In genomic region chr11:73249858-73250773, GRCh38 we compare ENCODE assay signal across 13 cellular contexts. TPM values are rescaled to one million over a fixed set of nuclear protein-coding genes. Genes with fewer than 3 reads are reported as not detected.
DNase-seq lines count a peak whose midpoint lies in the region; ATAC-seq and TF ChIP-seq lines count a peak whose summit lies in the region.
"Had no signal": no experiment of that assay in that cellular context is flagged by ENCODE, and none has a peak within 500 bp of the region (broad histone marks: within the 10 kb centered on the region; RNA-seq: fewer than 3 reads in every experiment).

No MANE protein-coding gene starts in this region.

- intact Hi-C loops in posterior vena cava (cut with DNase I): loop anchor here in 1 of 2 donors (10.0 kb wide), 1 partner anchor 425 kb away; no protein-coding TSS in a partner anchor

- TF ChIP-seq CTCF in KMS-11 (conservative IDR thresholded peaks at IDR 0.05; ENCODE audit: low read depth, low read length): 0 out of 2 replicates have a peak, but pooled peaks have one; percentile 19

- H3K36me3 Mint-ChIP-seq in activated CD4-positive, alpha-beta T cell treated with anti-CD3 and anti-CD28 coated beads, Interleukin-2, amount 10 ng/mL, durations not matched to agents 7 days and 5 days (ENCODE audit: low read depth): no peaks in the 10 kb centered on the region
- H3K36me3 Mint-ChIP-seq in activated CD8-positive, alpha-beta T cell treated with anti-CD3 and anti-CD28 coated beads, Interleukin-2, amount 10 ng/mL, durations not matched to agents 7 days and 5 days (ENCODE audit: low read depth): no peaks in the 10 kb centered on the region

- peaks cover 10% of the 10 kb centered on the region for H3K4me1 Mint-ChIP-seq in activated CD4-positive, alpha-beta T cell treated with anti-CD3 and anti-CD28 coated beads, Interleukin-2, amount 10 ng/mL, durations not matched to agents 7 days and 5 days
- H3K4me1 Mint-ChIP-seq in activated CD8-positive, alpha-beta T cell treated with anti-CD3 and anti-CD28 coated beads, Interleukin-2, amount 10 ng/mL, durations not matched to agents 7 days and 5 days (ENCODE audit: low read depth): peaks cover 16% of the 10 kb centered on the region

- peak; percentile 27 for DNase-seq in activated CD4-positive, alpha-beta T cell treated with anti-CD3 and anti-CD28 coated beads, Interleukin-2, amount 10 ng/mL, durations not matched to agents 7 days and 5 days
- no peak for DNase-seq in activated CD4-positive, alpha-beta T cell treated with anti-CD3 and anti-CD28 coated beads for 1 hour
- peak; percentile 24 for DNase-seq in activated CD8-positive, alpha-beta T cell treated with anti-CD3 and anti-CD28 coated beads, Interleukin-2, amount 10 ng/mL, durations not matched to agents 7 days and 5 days
- DNase-seq in posterior vena cava (ENCODE audit: low spot score): peak; percentile 31
- no peak for DNase-seq in ureter (ENCODE audit: low spot score)
- no peak for DNase-seq in HEK293T (ENCODE audit: extremely low spot score)
- DNase-seq in hepatic stellate cell (ENCODE audit: low spot score): no peak
- DNase-seq: ACHN, NCI-H2081, uterus had no signal

- peaks cover 53% of the 10 kb centered on the region for H3K4me1 ChIP-seq in KMS-11 (ENCODE audit: low read depth, poor library complexity, severe bottlenecking)
- H3K4me1 ChIP-seq: parathyroid adenoma, uterus had no signal

- no peaks in the 10 kb centered on the region for H3K79me2 ChIP-seq in KMS-11 (ENCODE audit: insufficient read depth, low read depth)
- H3K79me2 ChIP-seq: parathyroid adenoma had no signal

- peak overlapping the region; percentile 84 for H3K4me2 ChIP-seq in KMS-11

- no peaks in the 10 kb centered on the region for H3K9me3 Mint-ChIP-seq in activated CD4-positive, alpha-beta T cell treated with anti-CD3 and anti-CD28 coated beads, Interleukin-2, amount 10 ng/mL, durations not matched to agents 7 days and 5 days
- H3K9me3 Mint-ChIP-seq in activated CD8-positive, alpha-beta T cell treated with anti-CD3 and anti-CD28 coated beads, Interleukin-2, amount 10 ng/mL, durations not matched to agents 7 days and 5 days (ENCODE audit: insufficient read depth): no peaks in the 10 kb centered on the region

- H3K27me3 Mint-ChIP-seq in activated CD4-positive, alpha-beta T cell treated with anti-CD3 and anti-CD28 coated beads, Interleukin-2, amount 10 ng/mL, durations not matched to agents 7 days and 5 days: peaks cover 1% of the 10 kb centered on the region
- peaks cover 6% of the 10 kb centered on the region for H3K27me3 Mint-ChIP-seq in activated CD8-positive, alpha-beta T cell treated with anti-CD3 and anti-CD28 coated beads, Interleukin-2, amount 10 ng/mL, durations not matched to agents 7 days and 5 days (ENCODE audit: low read depth)

- H2AFZ ChIP-seq in KMS-11 (ENCODE audit: low read depth): peak overlapping the region; percentile 55
- H2AFZ ChIP-seq: parathyroid adenoma had no signal

- peak overlapping the region; percentile 95 for H3K27ac ChIP-seq in KMS-11
- H3K27ac ChIP-seq: parathyroid adenoma, uterus had no signal

- H3K36me3 ChIP-seq in KMS-11 (ENCODE audit: insufficient read depth): no peaks in the 10 kb centered on the region; the same call in 1 of the 2 replicates
- H3K36me3 ChIP-seq: uterus had no signal

- ATAC-seq in activated CD8-positive, alpha-beta T cell treated with anti-CD3 and anti-CD28 coated beads, Interleukin-2, amount 10 ng/mL, durations not matched to agents 7 days and 5 days: peak; percentile 65
- ATAC-seq: Panc1 had no signal

- H3K27me3 ChIP-seq in KMS-11 (ENCODE audit: insufficient read depth, low read depth): no peaks in the 10 kb centered on the region
- H3K27me3 ChIP-seq: uterus had no signal

- no peak overlapping the region for H3K27ac Mint-ChIP-seq in activated CD4-positive, alpha-beta T cell treated with anti-CD3 and anti-CD28 coated beads, Interleukin-2, amount 10 ng/mL, durations not matched to agents 7 days and 5 days
- H3K27ac Mint-ChIP-seq in activated CD8-positive, alpha-beta T cell treated with anti-CD3 and anti-CD28 coated beads, Interleukin-2, amount 10 ng/mL, durations not matched to agents 7 days and 5 days: no peak overlapping the region

- H3K9ac ChIP-seq in KMS-11: peak overlapping the region; percentile 31; the same call in 1 of the 2 replicates
- H3K9ac ChIP-seq: parathyroid adenoma had no signal

- POLR2A ChIA-PET in activated CD4-positive, alpha-beta T cell treated with anti-CD3 and anti-CD28 coated beads, Interleukin-2, amount 10 ng/mL, durations not matched to agents 7 days and 5 days (lab: Charles Lee): no interaction called here
- POLR2A ChIA-PET in activated CD8-positive, alpha-beta T cell treated with anti-CD3 and anti-CD28 coated beads, Interleukin-2, amount 10 ng/mL, durations not matched to agents 7 days and 5 days (lab: Charles Lee): interaction anchor here (0.6 to 0.7 kb wide), 2 partner anchors 262 to 352 kb away, joined by 3 read pairs; no protein-coding TSS in a partner anchor
- POLR2A ChIA-PET in HEK293T (lab: Yijun Ruan, JAX): no interaction called here

- CTCF ChIA-PET in activated CD4-positive, alpha-beta T cell treated with anti-CD3 and anti-CD28 coated beads, Interleukin-2, amount 10 ng/mL, durations not matched to agents 7 days and 5 days (lab: Charles Lee): no interaction called here
- CTCF ChIA-PET in activated CD8-positive, alpha-beta T cell treated with anti-CD3 and anti-CD28 coated beads, Interleukin-2, amount 10 ng/mL, durations not matched to agents 7 days and 5 days (lab: Charles Lee): no interaction called here
- CTCF ChIA-PET in HEK293T (lab: Yijun Ruan, JAX): no interaction called here

- H3K4me3 ChIP-seq in KMS-11 (IDR thresholded peaks at IDR 0.05; ENCODE audit: insufficient read depth, low read depth, low read length): no peak overlapping the region
- H3K4me3 ChIP-seq: uterus had no signal

- H4K20me1 ChIP-seq in KMS-11 (ENCODE audit: insufficient read depth): no peaks in the 10 kb centered on the region

- H3K4me3 Mint-ChIP-seq in activated CD4-positive, alpha-beta T cell treated with anti-CD3 and anti-CD28 coated beads, Interleukin-2, amount 10 ng/mL, durations not matched to agents 7 days and 5 days: no peak overlapping the region
- no peak overlapping the region for H3K4me3 Mint-ChIP-seq in activated CD8-positive, alpha-beta T cell treated with anti-CD3 and anti-CD28 coated beads, Interleukin-2, amount 10 ng/mL, durations not matched to agents 7 days and 5 days

TF ChIP-seq in HEK293T, 16 proteins besides CTCF, POLR2A, EP300 and RAD21:
- no peak for TF ChIP-seq FOXA1 (IDR thresholded peaks at IDR 0.05)
- no peak for TF ChIP-seq CTBP1 (IDR thresholded peaks at IDR 0.05; ENCODE audit: borderline replicate concordance)
- no peak for TF ChIP-seq SUZ12 (IDR thresholded peaks at IDR 0.05)
- TF ChIP-seq PKNOX1 (IDR thresholded peaks at IDR 0.05): no peak
- TF ChIP-seq ELF4 (IDR thresholded peaks at IDR 0.05): no peak
- no peak for TF ChIP-seq TARDBP (IDR thresholded peaks at IDR 0.05)
- TF ChIP-seq ZNF384 (IDR thresholded peaks at IDR 0.05): no peak
- TF ChIP-seq L3MBTL2 (conservative IDR thresholded peaks at IDR 0.05): no peak
- TF ChIP-seq BHLHE40 (IDR thresholded peaks at IDR 0.05; ENCODE audit: borderline replicate concordance): no peak
- no peak for TF ChIP-seq FOXK2 (IDR thresholded peaks at IDR 0.05)
- no peak for TF ChIP-seq ARNT (IDR thresholded peaks at IDR 0.05)
- TF ChIP-seq HDGF (IDR thresholded peaks at IDR 0.05; ENCODE audit: borderline replicate concordance): no peak
- no peak for TF ChIP-seq LEF1 (IDR thresholded peaks at IDR 0.05; ENCODE audit: borderline replicate concordance)
TF ChIP-seq in HEK293T: peak in this region for 0.

RNA-seq across cellular contexts. Expression of gene P2RY6, which starts 22.0 kb away (rescaled TPM):
- not detected for total RNA-seq in activated CD4-positive, alpha-beta T cell treated with anti-CD3 and anti-CD28 coated beads, Interleukin-2, amount 10 ng/mL, durations not matched to agents 7 days and 5 days
- total RNA-seq in activated CD8-positive, alpha-beta T cell treated with anti-CD3 and anti-CD28 coated beads, Interleukin-2, amount 10 ng/mL, durations not matched to agents 7 days and 5 days: not detected
- total RNA-seq in posterior vena cava (1 to 10 TPM; 2.5 to 4.9 TPM), ureter (2.2 TPM)

RNA-seq across cellular contexts. Expression of gene P2RY2, which starts 32.0 kb away (rescaled TPM):
- total RNA-seq in activated CD4-positive, alpha-beta T cell treated with anti-CD3 and anti-CD28 coated beads, Interleukin-2, amount 10 ng/mL, durations not matched to agents 7 days and 5 days: not detected
- not detected for total RNA-seq in activated CD8-positive, alpha-beta T cell treated with anti-CD3 and anti-CD28 coated beads, Interleukin-2, amount 10 ng/mL, durations not matched to agents 7 days and 5 days
- total RNA-seq in posterior vena cava: 1 to 10 TPM in 1 of 2 donors, under 1 TPM in 1; 0.74 to 3.1 TPM
- total RNA-seq in ureter: 20.2 TPM

RNA-seq across cellular contexts. Expression of gene ARHGEF17, which starts 58.0 kb away (rescaled TPM):
- not detected for total RNA-seq in activated CD4-positive, alpha-beta T cell treated with anti-CD3 and anti-CD28 coated beads, Interleukin-2, amount 10 ng/mL, durations not matched to agents 7 days and 5 days
- total RNA-seq in activated CD8-positive, alpha-beta T cell treated with anti-CD3 and anti-CD28 coated beads, Interleukin-2, amount 10 ng/mL, durations not matched to agents 7 days and 5 days: under 1 TPM in 1 of 2 experiments, not detected in 1; 0.18 TPM
- total RNA-seq in posterior vena cava (10 to 100 TPM; 88.6 to 99.1 TPM), ureter (71.5 TPM)

Comparison
In these comparisons a context has a peak if more than half of its experiments do, and no peak if none do; other contexts are left out.
1. DNase-seq: peak in activated CD4-positive, alpha-beta T cell treated with anti-CD3 and anti-CD28 coated beads, Interleukin-2, amount 10 ng/mL, durations not matched to agents 7 days and 5 days (single experiment), activated CD8-positive, alpha-beta T cell treated with anti-CD3 and anti-CD28 coated beads, Interleukin-2, amount 10 ng/mL, durations not matched to agents 7 days and 5 days (single experiment) and posterior vena cava (single experiment); none in activated CD4-positive, alpha-beta T cell treated with anti-CD3 and anti-CD28 coated beads for 1 hour (single experiment), ureter (single experiment), HEK293T (single experiment) and hepatic stellate cell (single experiment).
2. RNA of gene ARHGEF17, which starts 58.0 kb away (total RNA-seq): 88.6 to 99.1 TPM in posterior vena cava and 71.5 TPM in ureter (single experiment); 0.18 TPM in activated CD8-positive, alpha-beta T cell treated with anti-CD3 and anti-CD28 coated beads, Interleukin-2, amount 10 ng/mL, durations not matched to agents 7 days and 5 days and not detected in activated CD4-positive, alpha-beta T cell treated with anti-CD3 and anti-CD28 coated beads, Interleukin-2, amount 10 ng/mL, durations not matched to agents 7 days and 5 days; every median in the first group is over 10 times any median in the second.